1 cellular context compared by ENCODE assay signal in genomic region chr18:25561923-25562322, GRCh38.
TF ChIP-seq lines count a peak whose summit lies in the region.

No MANE protein-coding gene starts in this region.

TF ChIP-seq in WTC11, 78 proteins besides CTCF, POLR2A, EP300 and RAD21 (continued from another document):
- TF ChIP-seq MAX (CRISPR knock-in tag; IDR thresholded peaks at IDR 0.05) (no peak), JAZF1 (CRISPR knock-in tag; IDR thresholded peaks at IDR 0.05) (no peak), CREB1 (CRISPR knock-in tag; IDR thresholded peaks at IDR 0.05) (no peak)
